8 cellular contexts compared by ENCODE assay signal in genomic region chr1:159925713-159926066, GRCh38. TPM values are rescaled to one million over a fixed set of nuclear protein-coding genes. Genes with fewer than 3 reads are reported as not detected.
DNase-seq lines count a peak whose midpoint lies in the region; ATAC-seq, FAIRE-seq and TF ChIP-seq lines count a peak whose summit lies in the region.

No MANE protein-coding gene starts in this region.

- H3K27ac ChIP-seq in WERI-Rb-1 = peak overlapping the region; percentile 60
- H3K27ac ChIP-seq in small intestine (ENCODE audit: low read depth in 1 of 2, low read length in 1 of 2) = peak overlapping the region; percentile 90 to 91

- H3K9me3 ChIP-seq in WERI-Rb-1 (ENCODE audit: severe bottlenecking) = no peaks in the 10 kb centered on the region
- H3K9me3 ChIP-seq in small intestine (ENCODE audit: control insufficient read depth, low read depth) = no peaks in the 10 kb centered on the region

- no peak for FAIRE-seq in small intestine (lab: Jason Lieb, UNC)

- DNase-seq in NK-92 treated with Interleukin-12 subunit alpha and Interleukin-12 subunit beta, amount 100 ng/mL, for 24 hours (lab: John Stamatoyannopoulos, UW) = peak; percentile 62
- DNase-seq in NK-92 (lab: John Stamatoyannopoulos, UW; ENCODE audit: unreplicated experiment) (no peak), WERI-Rb-1 (peak; percentile 83), left cardiac atrium (peak; percentile 46), small intestine (no peak), NCI-H748 (lab: John Stamatoyannopoulos, UW; ENCODE audit: unreplicated experiment) (no peak)

- H3K4me1 ChIP-seq in small intestine (ENCODE audit: control insufficient read depth in 2 of 2, insufficient read depth in 1 of 2, low read depth in 1 of 2, low read length in 1 of 2) = peaks cover 8 to 10% of the 10 kb centered on the region in 2 donors

- intact Hi-C loops in left cardiac atrium (cut with DNase I) = no loop called here

- WGBS in small intestine, 3 donors = 8 to 10% (median 9%) methylated on average over 8 of the region's 8 CpGs

- no peak for TF ChIP-seq CTCF in WERI-Rb-1 (IDR thresholded peaks at IDR 0.05; ENCODE audit: low read depth, low read length)

- ATAC-seq in HG02885 (IDR thresholded peaks at IDR 0.05; ENCODE audit: poor library complexity, unreplicated experiment) (peak; percentile 6), left cardiac atrium (no peak), HG03565 (IDR thresholded peaks at IDR 0.05; ENCODE audit: unreplicated experiment) (no peak)

- H3K27me3 ChIP-seq in WERI-Rb-1 (ENCODE audit: insufficient read depth, low read depth, severe bottlenecking) (no peaks in the 10 kb centered on the region), small intestine (ENCODE audit: control insufficient read depth in 2 of 2, insufficient read depth in 2 of 2, low read length in 2 of 2) (no peaks in the 10 kb centered on the region)

- peaks cover 60% of the 10 kb centered on the region for H3K36me3 ChIP-seq in WERI-Rb-1
- no peaks in the 10 kb centered on the region for H3K36me3 ChIP-seq in small intestine (ENCODE audit: control insufficient read depth in 2 of 2, insufficient read depth in 2 of 2, low read length in 2 of 2)

- H3K4me3 ChIP-seq in WERI-Rb-1 (ENCODE audit: low read depth, low read length) = peak overlapping the region; percentile 62
- H3K4me3 ChIP-seq in small intestine (ENCODE audit: low read depth in 1 of 2, low read length in 2 of 2) = peak overlapping the region in 1 of 2 donors; percentile 68

RNA-seq across cellular contexts. Expression of gene TAGLN2, which starts 0.4 kb away (rescaled TPM):
- total RNA-seq in left cardiac atrium = 100 to 1,000 TPM; 201 to 276 TPM
- 100 to 1,000 TPM; 384 to 472 (median 416) TPM for polyA plus RNA-seq in small intestine

RNA-seq across cellular contexts. Expression of gene IGSF9, which starts 19.7 kb away (rescaled TPM):
- total RNA-seq in left cardiac atrium = 1 to 10 TPM; 1.4 to 3.3 TPM
- polyA plus RNA-seq in small intestine = 10 to 100 TPM in 2 of 3 donors, 1 to 10 TPM in 1; 3.1 to 34.6 (median 18.1) TPM

RNA-seq across cellular contexts. Expression of gene CFAP45, which starts 25.7 kb away (rescaled TPM):
- 1 to 10 TPM; 1.6 to 2.0 TPM for total RNA-seq in left cardiac atrium
- 1 to 10 TPM in 1 of 3 donors, under 1 TPM in 1, not detected in 1; 0.36 to 1.1 TPM for polyA plus RNA-seq in small intestine

RNA-seq across cellular contexts. Expression of gene SLAMF9, which starts 28.3 kb away (rescaled TPM):
- under 1 TPM in 1 of 2 donors, not detected in 1; 0.35 TPM for total RNA-seq in left cardiac atrium
- not detected for polyA plus RNA-seq in small intestine

Comparison
In these comparisons a context has a peak if more than half of its experiments do, and no peak if none do; other contexts are left out.
1. DNase-seq: peak in NK-92 treated with Interleukin-12 subunit alpha and Interleukin-12 subunit beta, amount 100 ng/mL, for 24 hours (single experiment), WERI-Rb-1 (single experiment) and left cardiac atrium (single experiment); none in NK-92 (single experiment), small intestine (single experiment) and NCI-H748 (single experiment).